8 cellular contexts compared by ENCODE assay signal in the genomic region with DNA sequence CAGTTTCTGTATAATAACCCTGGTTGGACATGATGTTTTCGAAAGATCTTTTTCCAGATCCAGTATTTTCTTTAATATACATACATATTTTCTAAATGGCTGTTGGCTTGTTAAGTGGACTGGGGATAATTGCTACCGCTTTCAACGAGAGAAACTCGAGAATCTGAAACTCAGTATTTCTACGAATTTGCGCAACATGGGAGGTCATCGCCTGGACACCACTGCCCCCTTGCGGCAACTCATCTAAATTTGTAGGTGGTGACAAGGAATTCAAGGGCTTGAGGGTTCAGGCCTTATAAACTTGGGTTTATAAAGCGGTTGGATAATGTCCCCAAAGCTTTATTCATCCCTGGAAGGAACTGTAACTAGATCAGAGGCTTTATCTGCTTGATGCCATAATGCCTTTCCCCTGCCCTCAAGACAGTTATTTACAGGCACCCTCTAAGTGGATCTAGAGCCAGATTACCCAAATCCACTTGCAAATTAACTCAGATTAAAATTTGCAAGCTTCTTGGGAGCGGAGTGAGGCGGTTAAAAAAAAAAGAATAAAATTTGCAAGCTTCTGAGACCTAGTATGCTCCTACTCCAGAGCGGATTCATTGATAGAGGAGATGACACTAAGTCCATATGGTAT. TPM values are rescaled to one million over a fixed set of nuclear protein-coding genes. Genes with fewer than 3 reads are reported as not detected.
DNase-seq lines count a peak whose midpoint lies in the region; ATAC-seq, FAIRE-seq and TF ChIP-seq lines count a peak whose summit lies in the region.

No MANE protein-coding gene starts in this region.

- 5% methylated on average over 12 of the region's 12 CpGs for WGBS in A549 (ENCODE audit: missing lambda C conversion rate)
- WGBS in mesenchymal stem cell = 2% methylated on average over 8 of the region's 12 CpGs

- no peak overlapping the region for H2BK5ac ChIP-seq in mesenchymal stem cell (ENCODE audit: low read depth, low read length, poor library complexity, severe bottlenecking)

- peak; percentile 88 to 91 for TF ChIP-seq RAD21 in A549 (conservative IDR thresholded peaks at IDR 0.05 in 1 of 2, IDR thresholded peaks at IDR 0.05 in 1 of 2)

- FAIRE-seq in A549 (lab: Jason Lieb, UNC) = peak; percentile 84

- no peak overlapping the region for H3K18ac ChIP-seq in mesenchymal stem cell (ENCODE audit: low read depth in 1 of 2, low read length in 2 of 2)

- peaks cover 53 to 75% of the 10 kb centered on the region in 2 experiments for H3K27me3 ChIP-seq in mesenchymal stem cell (ENCODE audit: control insufficient read depth in 1 of 2, insufficient read depth in 1 of 2, low read length in 2 of 2)

- H3K9me3 ChIP-seq in A549 = no peaks in the 10 kb centered on the region
- no peaks in the 10 kb centered on the region for H3K9me3 ChIP-seq in mesenchymal stem cell (ENCODE audit: control insufficient read depth, low read length)

- H3K27ac ChIP-seq in A549 (no peak overlapping the region), mesenchymal stem cell (ENCODE audit: low read length, poor library complexity, severe bottlenecking) (no peak overlapping the region)

- POLR2A ChIA-PET in A549 (lab: Yijun Ruan, JAX) = no interaction called here

- H4K8ac ChIP-seq in mesenchymal stem cell (ENCODE audit: low read length) = no peak overlapping the region

- H3K4me1 ChIP-seq in A549 = 0 out of 3 replicates have a peak, but pooled peaks cover 4% of the 10 kb centered on the region
- H3K4me1 ChIP-seq in mesenchymal stem cell (ENCODE audit: control insufficient read depth, insufficient read depth, low read depth, low read length) = peaks cover 8% of the 10 kb centered on the region

- DNase-seq in A549 (ENCODE audit: low read depth in 1 of 2, low spot score in 1 of 2) (peak; percentile 78 to 80), NCI-H2227 (lab: John Stamatoyannopoulos, UW; ENCODE audit: unreplicated experiment) (peak; percentile 83), ecto neural progenitor cell (ENCODE audit: low spot score) (peak; percentile 81), mesenchymal stem cell (peak; percentile 75)
- peak; percentile 58 to 72 for DNase-seq in activated CD4-positive, alpha-beta T cell treated with anti-CD3 and anti-CD28 coated beads, Interleukin-2, amount 50 U/mL, for 24 hours (ENCODE audit: low read depth in 1 of 2, low spot score in 1 of 2)
- peak; percentile 31 for DNase-seq in stimulated activated CD8-positive, alpha-beta memory T cell treated with anti-CD3 and anti-CD28 coated beads, Interleukin-12 subunit alpha, Interleukin-12 subunit beta, amount 100 ng/mL, for 24 hours (ENCODE audit: extremely low read depth)

- TF ChIP-seq EP300 in A549 (IDR thresholded peaks at IDR 0.05) = no peak

- H3K4ac ChIP-seq in mesenchymal stem cell (ENCODE audit: low read depth in 1 of 2, low read length in 2 of 2) = no peak overlapping the region

- H2BK15ac ChIP-seq in mesenchymal stem cell (ENCODE audit: low read depth, poor library complexity, severe bottlenecking) = no peak overlapping the region

- TF ChIP-seq CTCF in A549 (IDR thresholded peaks at IDR 0.05) = peak; percentile 89

- no peaks in the 10 kb centered on the region for H3K79me1 ChIP-seq in mesenchymal stem cell (replicated peaks; ENCODE audit: low read length, poor library complexity, severe bottlenecking)

- no peak overlapping the region for H2AK5ac ChIP-seq in mesenchymal stem cell (ENCODE audit: low read length, severe bottlenecking)

- H2AFZ ChIP-seq in mesenchymal stem cell (ENCODE audit: low read depth, low read length) = no peak overlapping the region

- no peaks in the 10 kb centered on the region for H3K36me3 ChIP-seq in mesenchymal stem cell (ENCODE audit: control insufficient read depth in 1 of 2, insufficient read depth in 2 of 2, low read depth in 1 of 2, low read length in 2 of 2)

- no peak overlapping the region for H3K14ac ChIP-seq in mesenchymal stem cell (ENCODE audit: low read length in 2 of 2)

- no peak overlapping the region for H2BK12ac ChIP-seq in mesenchymal stem cell (ENCODE audit: low read length in 2 of 2)

- no peak overlapping the region for H3K23ac ChIP-seq in mesenchymal stem cell (ENCODE audit: low read length in 2 of 2)

- TF ChIP-seq POLR2A in A549 (IDR thresholded peaks at IDR 0.05; ENCODE audit: low read length) = no peak

- H3K4me3 ChIP-seq in A549 (peak overlapping the region; percentile 55), mesenchymal stem cell (ENCODE audit: insufficient read depth in 1 of 2, low read depth in 1 of 2, low read length in 2 of 2) (peak overlapping the region in 1 of 2 experiments; percentile 74)

- peak overlapping the region; percentile 96 for H3K4me2 ChIP-seq in A549
- peak overlapping the region; percentile 60 for H3K4me2 ChIP-seq in mesenchymal stem cell (ENCODE audit: low read length, poor library complexity, severe bottlenecking)

- H4K91ac ChIP-seq in mesenchymal stem cell (ENCODE audit: low read length) = no peak overlapping the region

- CTCF ChIA-PET in A549 (lab: Yijun Ruan, JAX) = interaction anchor here (0.5 to 19.7 kb wide), 51 partner anchors 9 to 702 kb away, joined by 3 to 1061 read pairs (median 7); partner anchors contain the start of genes ENO4, HSPA12A and KCNK18

- ATAC-seq in A549 (peak; percentile 58 to 70; a peak in 5 of 6 replicates), GM18498 (IDR thresholded peaks at IDR 0.05; ENCODE audit: unreplicated experiment) (peak; percentile 60), HG03039 (IDR thresholded peaks at IDR 0.05; ENCODE audit: unreplicated experiment) (peak; percentile 49)

- H2BK120ac ChIP-seq in mesenchymal stem cell (ENCODE audit: low read depth, low read length) = no peak overlapping the region

- H3K9ac ChIP-seq in mesenchymal stem cell (ENCODE audit: low read length) = peak overlapping the region; percentile 48

TF ChIP-seq in A549, 52 proteins besides CTCF, POLR2A, EP300 and RAD21:
- TF ChIP-seq RARB (CRISPR knock-in tag; IDR thresholded peaks at IDR 0.05) (no peak), PBX3 (IDR thresholded peaks at IDR 0.05) (no peak), NR3C1 (IDR thresholded peaks at IDR 0.05) (no peak), MAZ (IDR thresholded peaks at IDR 0.05; ENCODE audit: borderline replicate concordance, low read depth, low read length) (no peak), CEBPB (IDR thresholded peaks at IDR 0.05) (peak; percentile 94 to 98), HEYL (CRISPR knock-in tag; IDR thresholded peaks at IDR 0.05) (no peak), SREBF2 (IDR thresholded peaks at IDR 0.05) (no peak), TP53 (CRISPR knock-in tag; IDR thresholded peaks at IDR 0.05) (no peak), SMC3 (IDR thresholded peaks at IDR 0.05) (peak; percentile 76), JUNB (IDR thresholded peaks at IDR 0.05) (no peak)
TF ChIP-seq in A549: peak in this region for 2.

RNA-seq across cellular contexts. Expression of gene KCNK18, which starts 21.3 kb away (rescaled TPM):
- polyA plus RNA-seq in A549 (2011; rRNA removed) (not detected in 2 replicates), A549 (2017; fragmentation: RNase III; extraction: RNeasy Plus Mini Kit Qiagen cat#74134 plus additional on column Dnase treatment) (not detected in 3 replicates)
- not detected in 2 replicates for polyA plus RNA-seq in A549 (2012; cell fraction: cytosol; rRNA removed)
- polyA plus RNA-seq in A549 (2012; cell fraction: nucleus; rRNA removed) = not detected in 2 replicates
- polyA minus RNA-seq in A549 (2011; rRNA and poly(A)+ RNA removed) = not detected in 2 replicates
- not detected for polyA plus RNA-seq in mesenchymal stem cell (2013, experiment 1 of 2)
- polyA plus RNA-seq in mesenchymal stem cell (2013, experiment 2 of 2) = not detected

RNA-seq across cellular contexts. Expression of gene VAX1, which starts 37.9 kb away (rescaled TPM):
- polyA plus RNA-seq in A549 (2011; rRNA removed) (0.60 and 0.70 TPM in 2 replicates), A549 (2017; fragmentation: RNase III; extraction: RNeasy Plus Mini Kit Qiagen cat#74134 plus additional on column Dnase treatment) (0.54 to 0.71 TPM (median 0.68 TPM) in 3 replicates)
- 0.73 and 1.0 TPM in 2 replicates for polyA plus RNA-seq in A549 (2012; cell fraction: cytosol; rRNA removed)
- 1.3 and 1.5 TPM in 2 replicates for polyA plus RNA-seq in A549 (2012; cell fraction: nucleus; rRNA removed)
- 0.33 and 0.44 TPM in 2 replicates for polyA minus RNA-seq in A549 (2011; rRNA and poly(A)+ RNA removed)
- polyA plus RNA-seq in mesenchymal stem cell (2013, experiment 1 of 2) = not detected
- not detected for polyA plus RNA-seq in mesenchymal stem cell (2013, experiment 2 of 2)

Comparison
In these comparisons a context has a peak if more than half of its experiments do, and no peak if none do; other contexts are left out.
1. DNase-seq: peak in every context shown above with its lines; median percentile 83 in NCI-H2227; 81 in ecto neural progenitor cell; 79 in A549; 75 in mesenchymal stem cell; 65 in activated CD4-positive, alpha-beta T cell treated with anti-CD3 and anti-CD28 coated beads, Interleukin-2, amount 50 U/mL, for 24 hours; 31 in stimulated activated CD8-positive, alpha-beta memory T cell treated with anti-CD3 and anti-CD28 coated beads, Interleukin-12 subunit alpha, Interleukin-12 subunit beta, amount 100 ng/mL, for 24 hours.